ENCODE assay signal across 8 cellular contexts in the genomic region with DNA sequence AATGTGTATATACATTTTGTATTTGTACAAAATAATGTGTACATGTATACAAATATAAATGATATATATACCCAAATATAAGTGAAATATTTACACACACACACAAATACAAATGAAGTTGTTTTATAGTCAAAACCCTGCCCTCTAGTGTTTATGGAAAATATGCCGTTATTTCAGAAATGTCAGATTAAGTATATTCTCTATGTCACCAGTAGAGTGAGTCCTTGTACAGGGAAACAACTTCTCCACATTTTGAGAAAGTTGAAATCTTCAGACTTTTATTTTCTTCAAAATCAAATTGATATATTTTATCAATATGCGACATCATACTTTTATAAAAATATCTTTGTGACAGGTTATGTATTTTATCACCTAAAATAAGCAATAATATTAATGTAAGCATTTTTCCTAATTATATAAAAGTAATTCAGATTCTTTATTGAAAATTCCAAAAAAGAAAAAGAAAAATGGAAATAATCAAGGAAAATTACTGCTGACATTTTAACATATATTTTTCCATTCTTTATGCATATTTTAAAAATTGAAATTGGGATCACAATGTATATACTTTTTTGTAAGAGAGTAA. TPM values are rescaled to one million over a fixed set of nuclear protein-coding genes. Genes with fewer than 3 reads are reported as not detected.
A peak's percentile ranks its signal among the peaks of the same experiment; 100 is the strongest.
DNase-seq lines count a peak whose midpoint lies in the region; ATAC-seq and TF ChIP-seq lines count a peak whose summit lies in the region.

No MANE protein-coding gene starts in this region.

- no peak overlapping the region for H3K4me3 Mint-ChIP-seq in natural killer cell
- no peak overlapping the region for H3K4me3 Mint-ChIP-seq in natural killer cell treated with Interleukin-12 subunit alpha and Interleukin-12 subunit beta and Interleukin-15 and Interleukin-18, amount 100 ng/mL, for 72 hours

- H3K4me1 Mint-ChIP-seq in natural killer cell = peaks cover 0 to 6% of the 10 kb centered on the region in 2 donors
- peaks cover 5 to 6% of the 10 kb centered on the region in 2 donors for H3K4me1 Mint-ChIP-seq in natural killer cell treated with Interleukin-12 subunit alpha and Interleukin-12 subunit beta and Interleukin-15 and Interleukin-18, amount 100 ng/mL, for 72 hours (ENCODE audit: low read depth in 2 of 2)

- H2AFZ ChIP-seq in HCT116 (ENCODE audit: low read depth, low read length, poor library complexity, severe bottlenecking) = no peak overlapping the region

- WGBS in prostate gland = 37% methylated on average over 2 of the region's 2 CpGs

- H3K27ac Mint-ChIP-seq in natural killer cell = no peak overlapping the region
- no peak overlapping the region for H3K27ac Mint-ChIP-seq in natural killer cell treated with Interleukin-12 subunit alpha and Interleukin-12 subunit beta and Interleukin-15 and Interleukin-18, amount 100 ng/mL, for 72 hours

- intact Hi-C loops in natural killer cell (cut with micrococcal nuclease) (no loop called here), HCT116 (cut with micrococcal nuclease) (loop anchor here (2.0 to 5.0 kb wide), 4 partner anchors 564 to 776 kb away; a partner anchor contains a TSS), prostate gland (cut with DNase I) (no loop called here)

- H3K4me1 ChIP-seq in HCT116 (ENCODE audit: control insufficient read depth in 1 of 2, insufficient read depth in 2 of 2, low read length in 2 of 2) (no peaks in the 10 kb centered on the region), prostate gland (replicated peaks) (no peaks in the 10 kb centered on the region)

- CTCF ChIA-PET in HCT116 (lab: Charles Lee) = interaction anchor here (1.0 kb wide), 2 partner anchors 24 to 565 kb away, joined by 3 to 4 read pairs; a partner anchor contains a TSS

- H4K20me1 ChIP-seq in HCT116 (ENCODE audit: insufficient read depth) = no peaks in the 10 kb centered on the region

- POLR2A ChIA-PET in HCT116 (lab: Charles Lee) = no interaction called here

- TF ChIP-seq POLR2A in HCT116 (IDR thresholded peaks at IDR 0.05; ENCODE audit: borderline replicate concordance, extremely low read depth, insufficient read depth, insufficient read length) (no peak), prostate gland (IDR thresholded peaks at IDR 0.05) (no peak)

- peak; percentile 84 to 96 (median 95) for ATAC-seq in natural killer cell
- no peak for ATAC-seq in natural killer cell treated with Interleukin-12 subunit alpha and Interleukin-12 subunit beta and Interleukin-15 and Interleukin-18, amount 100 ng/mL, for 72 hours
- peak; percentile 64 for ATAC-seq in HCT116

- BruUV-seq in HCT116 (replicated peaks; lab: Mats Ljungman, UMichigan) = no TSS peak

- H3K4me3 ChIP-seq in HCT116 (replicated peaks in 1 of 2; ENCODE audit: low read depth in 1 of 2, low read length in 2 of 2) = no peak overlapping the region
- H3K4me3 ChIP-seq in fibroblast of mammary gland (ENCODE audit: control insufficient read depth, low read depth, low read length) = no peak overlapping the region
- H3K4me3 ChIP-seq in prostate gland = no peak overlapping the region

- H3K27me3 Mint-ChIP-seq in natural killer cell (ENCODE audit: low read depth in 2 of 2) = no peaks in the 10 kb centered on the region
- H3K27me3 Mint-ChIP-seq in natural killer cell treated with Interleukin-12 subunit alpha and Interleukin-12 subunit beta and Interleukin-15 and Interleukin-18, amount 100 ng/mL, for 72 hours = no peaks in the 10 kb centered on the region

- TF ChIP-seq RAD21 in HCT116 (IDR thresholded peaks at IDR 0.05; ENCODE audit: low read depth) = peak; percentile 82

- H3K9me3 Mint-ChIP-seq in natural killer cell = no peaks in the 10 kb centered on the region
- H3K9me3 Mint-ChIP-seq in natural killer cell treated with Interleukin-12 subunit alpha and Interleukin-12 subunit beta and Interleukin-15 and Interleukin-18, amount 100 ng/mL, for 72 hours = no peaks in the 10 kb centered on the region

- DNase-seq in natural killer cell (no peak), HCT116 (ENCODE audit: low read depth, low spot score) (peak; percentile 49), LoVo (ENCODE audit: low spot score) (peak; percentile 66), SK-N-DZ (ENCODE audit: low spot score) (peak; percentile 63), fibroblast of mammary gland (ENCODE audit: low read depth) (peak; percentile 77), prostate gland (ENCODE audit: low spot score) (no peak)
- DNase-seq in natural killer cell treated with Interleukin-12 subunit alpha and Interleukin-12 subunit beta and Interleukin-15 and Interleukin-18, amount 100 ng/mL, for 72 hours (ENCODE audit: low spot score) = no peak
- no peak for DNase-seq in activated effector memory CD4-positive, alpha-beta T cell treated with Interleukin-2 at 50 U/mL for 16 hours

- TF ChIP-seq CTCF in natural killer cell (IDR thresholded peaks at IDR 0.05) (peak; percentile 98), HCT116 (IDR thresholded peaks at IDR 0.05 in 2 of 3, conservative IDR thresholded peaks at IDR 0.05 in 1 of 3; ENCODE audit: borderline replicate concordance in 1 of 3, insufficient read depth in 1 of 3, low read depth in 2 of 3, low read length in 2 of 3) (peak; percentile 66 to 98 (median 84)), fibroblast of mammary gland (conservative IDR thresholded peaks at IDR 0.05; ENCODE audit: control insufficient read depth, insufficient read depth, low read depth, low read length) (peak; percentile 86), prostate gland (IDR thresholded peaks at IDR 0.05) (peak; percentile 48 to 94 (median 73))

- H3K36me3 ChIP-seq in HCT116 (ENCODE audit: control insufficient read depth in 1 of 2, insufficient read depth in 2 of 2, low read length in 2 of 2) (peaks cover 5 to 7% of the 10 kb centered on the region in 2 experiments; a peak in 3 of 4 replicates), prostate gland (no peaks in the 10 kb centered on the region)

- no peaks in the 10 kb centered on the region for H3K36me3 Mint-ChIP-seq in natural killer cell
- peaks cover 6% of the 10 kb centered on the region for H3K36me3 Mint-ChIP-seq in natural killer cell treated with Interleukin-12 subunit alpha and Interleukin-12 subunit beta and Interleukin-15 and Interleukin-18, amount 100 ng/mL, for 72 hours

- H3K27me3 ChIP-seq in HCT116 (ENCODE audit: insufficient read depth, low read length) (no peaks in the 10 kb centered on the region), prostate gland (replicated peaks; ENCODE audit: insufficient read depth) (no peaks in the 10 kb centered on the region)

- H3K27ac ChIP-seq in HCT116 (ENCODE audit: low read depth, low read length) (no peak overlapping the region), prostate gland (no peak overlapping the region)

- H3K9me3 ChIP-seq in HCT116 (ENCODE audit: control insufficient read depth in 1 of 2, insufficient read depth in 1 of 2, low read depth in 1 of 2, low read length in 2 of 2) (no peaks in the 10 kb centered on the region), prostate gland (no peaks in the 10 kb centered on the region)

- RAD21 ChIA-PET in HCT116 (lab: Charles Lee; ENCODE audit: low non-redundant PET in 1 of 2, low total read pairs in 2 of 2, uncharacterized antibody in 2 of 2, unreplicated experiment in 2 of 2) = no interaction called here

- H3K4me2 ChIP-seq in HCT116 (ENCODE audit: low read length) = no peak overlapping the region

- H3K9me2 ChIP-seq in HCT116 (ENCODE audit: insufficient read depth) = no peaks in the 10 kb centered on the region

- no peak overlapping the region for H3K9ac ChIP-seq in HCT116 (ENCODE audit: low read length)

- no peaks in the 10 kb centered on the region; the same call in 1 of the 2 replicates for H3K79me2 ChIP-seq in HCT116 (ENCODE audit: insufficient read depth, low read length)

TF ChIP-seq in HCT116, 20 proteins besides CTCF, POLR2A, EP300 and RAD21:
- TF ChIP-seq, protein P1, sequence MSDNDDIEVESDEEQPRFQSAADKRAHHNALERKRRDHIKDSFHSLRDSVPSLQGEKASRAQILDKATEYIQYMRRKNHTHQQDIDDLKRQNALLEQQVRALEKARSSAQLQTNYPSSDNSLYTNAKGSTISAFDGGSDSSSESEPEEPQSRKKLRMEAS (IDR thresholded peaks at IDR 0.05) = no peak
- TF ChIP-seq YY1 (IDR thresholded peaks at IDR 0.05; ENCODE audit: extremely low read depth, insufficient replicate concordance, low read depth, low read length) (no peak), TCF7L2 (IDR thresholded peaks at IDR 0.05; ENCODE audit: borderline replicate concordance, extremely low read depth, insufficient read depth, insufficient read length) (no peak), ZNF274 (IDR thresholded peaks at IDR 0.05; ENCODE audit: low read depth, low read length) (no peak), EZH2 (IDR thresholded peaks at IDR 0.05) (no peak), CBX3 (IDR thresholded peaks at IDR 0.05; ENCODE audit: low read depth) (no peak)
TF ChIP-seq in HCT116: peak in this region for 0.

RNA-seq across cellular contexts. Expression of a gene that starts 22.4 kb away (rescaled TPM):
- total RNA-seq in natural killer cell = 10 to 100 TPM in 2 of 3 donors, 1 to 10 TPM in 1; 10.0 to 15.0 (median 11.4) TPM
- 10 to 100 TPM; 22.3 to 24.0 TPM for total RNA-seq in natural killer cell treated with Interleukin-12 subunit alpha and Interleukin-12 subunit beta and Interleukin-15 and Interleukin-18, amount 100 ng/mL, for 72 hours
- 37.8 TPM for total RNA-seq in HCT116 (2021; ENCODE audit: unreplicated experiment)
- polyA plus RNA-seq in HCT116 (2012) = 12.4 and 14.4 TPM in 2 replicates
- 115 and 124 TPM in 2 replicates for polyA plus RNA-seq in SK-N-DZ (2014; cell fraction: cytosol; rRNA removed)
- 65.7 and 100 TPM in 2 replicates for polyA plus RNA-seq in SK-N-DZ (2014; cell fraction: nucleus; rRNA removed)
- 10 to 100 TPM; 18.9 to 32.2 TPM for total RNA-seq in prostate gland

RNA-seq across cellular contexts. Expression of a gene that starts 23.6 kb away (rescaled TPM):
- 100 to 1,000 TPM; 120 to 137 (median 130) TPM for total RNA-seq in natural killer cell
- total RNA-seq in natural killer cell treated with Interleukin-12 subunit alpha and Interleukin-12 subunit beta and Interleukin-15 and Interleukin-18, amount 100 ng/mL, for 72 hours = 100 to 1,000 TPM; 124 to 150 TPM
- 171 TPM for total RNA-seq in HCT116 (2021; ENCODE audit: unreplicated experiment)
- polyA plus RNA-seq in HCT116 (2012) = 89.6 and 117 TPM in 2 replicates
- 71.2 and 99.6 TPM in 2 replicates for polyA plus RNA-seq in SK-N-DZ (2014; cell fraction: cytosol; rRNA removed)
- polyA plus RNA-seq in SK-N-DZ (2014; cell fraction: nucleus; rRNA removed) = 122 and 137 TPM in 2 replicates
- 10 to 100 TPM; 82.6 to 97.9 TPM for total RNA-seq in prostate gland

Comparison
In these comparisons a context has a peak if more than half of its experiments do, and no peak if none do; other contexts are left out.
1. ATAC-seq: peak in natural killer cell (3 of 3) and HCT116 (single experiment); none in natural killer cell treated with Interleukin-12 subunit alpha and Interleukin-12 subunit beta and Interleukin-15 and Interleukin-18, amount 100 ng/mL, for 72 hours (0 of 2).
2. DNase-seq: peak in HCT116 (single experiment), LoVo (single experiment), SK-N-DZ (single experiment) and fibroblast of mammary gland (single experiment); none in natural killer cell (single experiment), natural killer cell treated with Interleukin-12 subunit alpha and Interleukin-12 subunit beta and Interleukin-15 and Interleukin-18, amount 100 ng/mL, for 72 hours (single experiment), prostate gland (single experiment) and activated effector memory CD4-positive, alpha-beta T cell treated with Interleukin-2 at 50 U/mL for 16 hours (single experiment).
3. Peak in every context shown above with its lines, with median percentiles within 50 percentile points of each other: CTCF ChIP-seq.